ENCODE assay signal across 24 cellular contexts in genomic region chr12:132270969-132271754, GRCh38. TPM values are rescaled to one million over a fixed set of nuclear protein-coding genes. Genes with fewer than 3 reads are reported as not detected.
"Had no signal": no experiment of that assay in that cellular context is flagged by ENCODE, and none has a peak within 500 bp of the region (broad histone marks: within the 10 kb centered on the region; RNA-seq: fewer than 3 reads in every experiment).

No MANE protein-coding gene starts in this region.

- H3K36me3 Mint-ChIP-seq: activated naive CD4-positive, alpha-beta T cell treated with anti-CD3 and anti-CD28 coated beads, Interleukin-2, amount 50 U/mL, for 24 hours; neural progenitor cell had no signal

- H3K9me3 ChIP-seq: ascending aorta, breast epithelium, esophagus muscularis mucosa, gastroesophageal sphincter, heart left ventricle, left ventricle myocardium inferior, pancreas, suprapubic skin had no signal

- ATAC-seq: gastroesophageal sphincter; heart left ventricle; pancreas; sciatic nerve; stimulated activated naive CD8-positive, alpha-beta T cell treated with anti-CD3 and anti-CD28 coated beads, Interleukin-15, amount 100 ng/mL, for 72 hours had no signal

- FAIRE-seq: endothelial cell of umbilical vein, pancreas had no signal

- H3K4me1 ChIP-seq: ascending aorta, breast epithelium, esophagus muscularis mucosa, gastroesophageal sphincter, heart left ventricle, left ventricle myocardium inferior, pancreas, suprapubic skin had no signal

- H3K27me3 ChIP-seq: ascending aorta had no signal

- H2AFZ ChIP-seq: neural progenitor cell had no signal

- H3K4me3 ChIP-seq: ascending aorta, breast epithelium, esophagus muscularis mucosa, gastroesophageal sphincter, heart left ventricle, left ventricle myocardium inferior, neural progenitor cell, pancreas, smooth muscle cell, suprapubic skin had no signal

- H3K4me3 Mint-ChIP-seq: activated naive CD4-positive, alpha-beta T cell treated with anti-CD3 and anti-CD28 coated beads, Interleukin-2, amount 50 U/mL, for 24 hours; neural progenitor cell; stimulated activated naive CD8-positive, alpha-beta T cell treated with anti-CD3 and anti-CD28 coated beads, Interleukin-15, amount 100 ng/mL, for 72 hours had no signal

- H3K36me3 ChIP-seq: ascending aorta, breast epithelium, esophagus muscularis mucosa, gastroesophageal sphincter, heart left ventricle, left ventricle myocardium inferior, neural progenitor cell, pancreas, suprapubic skin had no signal

- DNase-seq: activated CD4-positive, CD25-positive, alpha-beta regulatory T cell treated with anti-CD3 and anti-CD28 coated beads, Interleukin-2, amount 50 U/mL, for 72 hours; activated gamma-delta T cell; dermis blood vessel endothelial cell; effector memory CD4-positive, alpha-beta T cell; kidney glomerular epithelial cell; left ventricle myocardium inferior; stimulated activated CD4-positive, alpha-beta T cell treated with anti-CD3 and anti-CD28 coated beads, Interleukin-4, amount 100 ng/mL, for 1 hour; stimulated activated naive CD8-positive, alpha-beta T cell treated with anti-CD3 and anti-CD28 coated beads, Interleukin-15, amount 100 ng/mL, for 72 hours; trophoblast cell had no signal

- H3K4me1 Mint-ChIP-seq: activated naive CD4-positive, alpha-beta T cell treated with anti-CD3 and anti-CD28 coated beads, Interleukin-2, amount 50 U/mL, for 24 hours; stimulated activated naive CD8-positive, alpha-beta T cell treated with anti-CD3 and anti-CD28 coated beads, Interleukin-15, amount 100 ng/mL, for 72 hours had no signal

- H3K27ac ChIP-seq: ascending aorta, breast epithelium, esophagus muscularis mucosa, gastroesophageal sphincter, heart left ventricle, left ventricle myocardium inferior, neural progenitor cell, pancreas, suprapubic skin, VCaP had no signal

- H3K27ac Mint-ChIP-seq: neural progenitor cell had no signal

- H3K4me2 ChIP-seq: neural progenitor cell, smooth muscle cell had no signal

- H3K9me3 Mint-ChIP-seq: activated naive CD4-positive, alpha-beta T cell treated with anti-CD3 and anti-CD28 coated beads, Interleukin-2, amount 50 U/mL, for 24 hours; neural progenitor cell; stimulated activated naive CD8-positive, alpha-beta T cell treated with anti-CD3 and anti-CD28 coated beads, Interleukin-15, amount 100 ng/mL, for 72 hours had no signal

- H3K9ac ChIP-seq: neural progenitor cell had no signal

RNA-seq across cellular contexts. Expression of gene GALNT9, which starts 58.2 kb away (rescaled TPM):
- total RNA-seq: activated CD8-positive, alpha-beta memory T cell treated with anti-CD3 and anti-CD28 coated beads for 36 hours; ascending aorta; chondrocyte; left ventricle myocardium inferior; sciatic nerve; smooth muscle cell; suprapubic skin had no signal
- polyA plus RNA-seq: heart left ventricle had no signal
